ENCODE assay signal across 8 cellular contexts in the genomic region with DNA sequence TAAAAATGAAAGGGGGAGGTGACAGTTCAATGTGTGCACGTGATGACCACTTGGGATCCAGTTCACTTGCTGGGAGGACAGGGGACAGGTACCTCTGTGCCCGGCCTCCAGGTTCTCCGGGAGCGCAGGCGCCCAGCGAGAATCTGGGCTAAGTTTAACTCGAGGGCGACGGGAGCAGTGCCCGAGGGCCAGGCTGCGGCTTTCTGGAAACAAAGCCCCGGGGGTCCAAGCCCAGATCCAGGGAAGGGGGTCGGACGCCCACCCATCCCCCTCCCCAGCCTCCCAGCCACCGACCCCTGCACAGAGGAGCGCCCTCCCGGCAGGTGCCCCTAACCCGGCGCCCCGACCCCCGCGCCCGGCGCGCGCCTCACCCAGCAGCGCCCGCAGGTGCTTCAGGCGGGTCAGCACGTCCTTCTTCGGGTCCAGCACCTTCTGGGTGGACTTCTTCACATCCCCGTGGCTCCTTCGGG. TPM values are rescaled to one million over a fixed set of nuclear protein-coding genes. Genes with fewer than 3 reads are reported as not detected.
DNase-seq lines count a peak whose midpoint lies in the region; ATAC-seq and TF ChIP-seq lines count a peak whose summit lies in the region.

No MANE protein-coding gene starts in this region.

- no peaks in the 10 kb centered on the region for H3K9me3 ChIP-seq in ascending aorta

- peaks cover 3 to 10% of the 10 kb centered on the region in 2 donors for H3K4me1 ChIP-seq in ascending aorta

- no peak for TF ChIP-seq CTCF in LNCaP clone FGC (IDR thresholded peaks at IDR 0.05; ENCODE audit: control insufficient read depth, extremely low read depth, insufficient read depth)
- TF ChIP-seq CTCF in ascending aorta (IDR thresholded peaks at IDR 0.05): no peak
- TF ChIP-seq CTCF in GM10266 (IDR thresholded peaks at IDR 0.05; ENCODE audit: control insufficient read depth, insufficient read depth, low read depth, missing control alignments): no peak

- H3K27me3 ChIP-seq in ascending aorta: no peaks in the 10 kb centered on the region

- H3K27ac ChIP-seq in ascending aorta: peak overlapping the region; percentile 90 to 92

- DNase-seq in DMS53 (lab: John Stamatoyannopoulos, UW): peak; percentile 74
- no peak for DNase-seq in LNCaP clone FGC (ENCODE audit: low read depth)
- peak in 1 of 2 donors; percentile 63 for DNase-seq in ascending aorta (ENCODE audit: low spot score in 2 of 2)
- peak; percentile 20 for DNase-seq in iPS-NIHi7 (ENCODE audit: extremely low spot score)
- peak; percentile 32 for DNase-seq in stimulated activated CD8-positive, alpha-beta memory T cell treated with anti-CD3 and anti-CD28 coated beads, Interleukin-4, amount 100 ng/mL, for 48 hours
- no peak for DNase-seq in GM10266 (ENCODE audit: extremely low spot score)
- DNase-seq in NCI-H2107 treated with DMSO at 0.1 percent for 48 hours (lab: John Stamatoyannopoulos, UW; ENCODE audit: unreplicated experiment): no peak

- H3K4me3 ChIP-seq in LNCaP clone FGC (ENCODE audit: low read depth, low read length) (peak overlapping the region; percentile 71), ascending aorta (peak overlapping the region; percentile 93 to 96)

- intact Hi-C loops in ascending aorta (cut with DNase I): loop anchor here (1.0 to 5.0 kb wide), 4 partner anchors 21 to 660 kb away; a partner anchor contains a TSS

- ATAC-seq in GM21515 (IDR thresholded peaks at IDR 0.05; ENCODE audit: unreplicated experiment): peak; percentile 2

- no peaks in the 10 kb centered on the region for H3K36me3 ChIP-seq in ascending aorta

RNA-seq across cellular contexts. Expression of a gene that starts 0.4 kb away (rescaled TPM):
- total RNA-seq in ascending aorta: 68.9 TPM

Comparison
In these comparisons a context has a peak if more than half of its experiments do, and no peak if none do; other contexts are left out.
1. DNase-seq: peak in DMS53 (single experiment), iPS-NIHi7 (single experiment) and stimulated activated CD8-positive, alpha-beta memory T cell treated with anti-CD3 and anti-CD28 coated beads, Interleukin-4, amount 100 ng/mL, for 48 hours (single experiment); none in LNCaP clone FGC (single experiment), GM10266 (single experiment) and NCI-H2107 treated with DMSO at 0.1 percent for 48 hours (single experiment).